ENCODE assay signal across 8 cellular contexts in the genomic region with DNA sequence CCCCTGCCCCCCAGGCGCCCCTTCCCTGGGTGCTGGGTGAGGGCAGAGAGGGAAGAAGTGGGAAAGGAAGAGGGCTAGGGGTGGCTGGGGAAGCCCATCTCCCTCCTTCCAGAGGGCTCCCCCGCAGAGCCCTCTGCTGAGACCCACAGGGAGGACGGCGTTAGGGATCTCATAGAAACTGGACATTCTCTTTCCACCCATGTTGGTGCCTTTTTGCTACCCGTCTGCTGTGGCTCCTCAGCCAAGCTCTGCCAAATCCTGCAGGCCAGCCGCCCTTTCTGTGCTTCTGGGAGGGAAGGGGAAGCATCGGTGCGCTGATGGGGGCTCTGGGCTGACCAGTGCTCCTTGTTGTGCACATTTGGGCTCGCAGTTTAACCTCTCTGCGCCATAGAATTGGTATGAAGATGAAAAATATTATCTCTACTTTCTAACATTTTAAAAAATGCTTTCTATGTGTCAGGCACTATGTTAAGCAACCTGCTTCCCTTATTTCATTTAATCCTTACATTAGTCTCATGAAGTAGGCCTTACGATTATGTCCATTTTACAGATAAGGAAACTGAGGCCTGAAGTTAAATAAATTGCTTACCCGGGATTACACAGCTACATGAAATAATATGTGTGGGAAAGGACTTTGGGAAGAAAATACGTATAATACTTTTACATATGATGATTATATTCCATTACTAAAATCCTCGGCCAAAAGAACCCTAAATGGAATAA. TPM values are rescaled to one million over a fixed set of nuclear protein-coding genes. Genes with fewer than 3 reads are reported as not detected.
A peak's percentile ranks its signal among the peaks of the same experiment; 100 is the strongest.
DNase-seq lines count a peak whose midpoint lies in the region; ATAC-seq lines count a peak whose summit lies in the region.

No MANE protein-coding gene starts in this region.

- H3K4me3 Mint-ChIP-seq in dendritic cell treated with granulocyte-macrophage colony-stimulating factor and Interleukin-4, amounts not matched to agents 40 ng/mL and 50 ng/mL, for 4 days, result peak overlapping the region; percentile 94
- H3K4me3 Mint-ChIP-seq in naive thymus-derived CD4-positive, alpha-beta T cell, result peak overlapping the region in 9 of 10 donors; percentile 83 to 94 (median 91)

- no peaks in the 10 kb centered on the region for H3K36me3 ChIP-seq in BLaER1
- no peaks in the 10 kb centered on the region; the same call in 1 of the 2 replicates for H3K36me3 ChIP-seq in MG63
- no peaks in the 10 kb centered on the region for H3K36me3 ChIP-seq in naive thymus-derived CD4-positive, alpha-beta T cell (ENCODE audit: control insufficient read depth in 2 of 3, insufficient read depth in 3 of 3, low read length in 3 of 3)

- H3K9ac ChIP-seq in BLaER1, result peak overlapping the region; percentile 82

- H3K27me3 ChIP-seq in BLaER1, result no peaks in the 10 kb centered on the region
- no peaks in the 10 kb centered on the region for H3K27me3 ChIP-seq in MG63
- no peaks in the 10 kb centered on the region for H3K27me3 ChIP-seq in naive thymus-derived CD4-positive, alpha-beta T cell (ENCODE audit: control insufficient read depth in 2 of 2, insufficient read depth in 2 of 2, low read length in 2 of 2)

- intact Hi-C loops in dendritic cell treated with granulocyte-macrophage colony-stimulating factor and Interleukin-4, amounts not matched to agents 40 ng/mL and 50 ng/mL, for 4 days (cut with micrococcal nuclease), result no loop called here
- intact Hi-C loops in naive thymus-derived CD4-positive, alpha-beta T cell (cut with micrococcal nuclease), result loop anchor here (1.0 to 5.0 kb wide), 5 partner anchors 15 to 742 kb away; partner anchors contain the start of genes RAPGEF3 (in 1 of the 2) and RPAP3 (in 1 of the 2)

- peaks cover 58% of the 10 kb centered on the region for H3K4me1 Mint-ChIP-seq in dendritic cell treated with granulocyte-macrophage colony-stimulating factor and Interleukin-4, amounts not matched to agents 40 ng/mL and 50 ng/mL, for 4 days (ENCODE audit: low read depth)
- H3K4me1 Mint-ChIP-seq in naive thymus-derived CD4-positive, alpha-beta T cell, result peaks cover 9 to 50% (median 28%) of the 10 kb centered on the region in 7 donors

- ATAC-seq in naive thymus-derived CD4-positive, alpha-beta T cell, result no peak

- CTCF ChIA-PET in naive thymus-derived CD4-positive, alpha-beta T cell (lab: Charles Lee), result interaction anchor here (0.7 to 18.2 kb wide), 7 partner anchors 16 to 980 kb away, joined by 3 to 346 read pairs (median 3); no protein-coding TSS in a partner anchor

- peak overlapping the region; percentile 82 for H3K27ac ChIP-seq in BLaER1
- peak overlapping the region; percentile 74 for H3K27ac ChIP-seq in naive thymus-derived CD4-positive, alpha-beta T cell (ENCODE audit: low read depth, low read length)

- peak overlapping the region; percentile 94 for H3K4me2 ChIP-seq in BLaER1

- peak overlapping the region; percentile 83 for H3K4me3 ChIP-seq in BLaER1
- peak overlapping the region; percentile 61 for H3K4me3 ChIP-seq in MG63
- H3K4me3 ChIP-seq in naive thymus-derived CD4-positive, alpha-beta T cell (ENCODE audit: low read length), result peak overlapping the region; percentile 59

- H4K20me1 ChIP-seq in BLaER1, result peaks cover 36% of the 10 kb centered on the region

- POLR2A ChIA-PET in naive thymus-derived CD4-positive, alpha-beta T cell (lab: Charles Lee), result interaction anchor here (1.0 to 2.1 kb wide), 5 partner anchors 20 to 67 kb away, joined by 3 to 7 read pairs (median 4); no protein-coding TSS in a partner anchor

- DNase-seq in MG63 (no peak), NCI-H1694 (lab: John Stamatoyannopoulos, UW) (no peak), middle frontal gyrus (ENCODE audit: extremely low spot score, low spot score) (no peak), NCI-H1930 (lab: John Stamatoyannopoulos, UW) (no peak), SIG-M5 (lab: John Stamatoyannopoulos, UW) (no peak)
- DNase-seq in naive thymus-derived CD4-positive, alpha-beta T cell, result no peak

- H3K9me3 ChIP-seq in BLaER1 (no peaks in the 10 kb centered on the region), MG63 (no peaks in the 10 kb centered on the region)
- H3K9me3 ChIP-seq in naive thymus-derived CD4-positive, alpha-beta T cell (ENCODE audit: control insufficient read depth in 2 of 3, low read length in 3 of 3), result no peaks in the 10 kb centered on the region

- H3K27ac Mint-ChIP-seq in dendritic cell treated with granulocyte-macrophage colony-stimulating factor and Interleukin-4, amounts not matched to agents 40 ng/mL and 50 ng/mL, for 4 days, result peak overlapping the region; percentile 89
- peak overlapping the region; percentile 56 to 91 (median 77) for H3K27ac Mint-ChIP-seq in naive thymus-derived CD4-positive, alpha-beta T cell

- peaks cover 3% of the 10 kb centered on the region for H3K27me3 Mint-ChIP-seq in dendritic cell treated with granulocyte-macrophage colony-stimulating factor and Interleukin-4, amounts not matched to agents 40 ng/mL and 50 ng/mL, for 4 days
- peaks cover 0 to 8% (median 0%) of the 10 kb centered on the region in 5 donors for H3K27me3 Mint-ChIP-seq in naive thymus-derived CD4-positive, alpha-beta T cell

- H3K36me3 Mint-ChIP-seq in dendritic cell treated with granulocyte-macrophage colony-stimulating factor and Interleukin-4, amounts not matched to agents 40 ng/mL and 50 ng/mL, for 4 days (ENCODE audit: low read depth), result peaks cover 6% of the 10 kb centered on the region
- H3K36me3 Mint-ChIP-seq in naive thymus-derived CD4-positive, alpha-beta T cell, result no peaks in the 10 kb centered on the region

- H3K4me1 ChIP-seq in BLaER1, result peaks cover 61% of the 10 kb centered on the region
- peaks cover 7 to 8% of the 10 kb centered on the region in 2 donors for H3K4me1 ChIP-seq in naive thymus-derived CD4-positive, alpha-beta T cell (ENCODE audit: control insufficient read depth in 2 of 2, insufficient read depth in 2 of 2, low read length in 2 of 2)

- H3K9me3 Mint-ChIP-seq in dendritic cell treated with granulocyte-macrophage colony-stimulating factor and Interleukin-4, amounts not matched to agents 40 ng/mL and 50 ng/mL, for 4 days, result no peaks in the 10 kb centered on the region
- peaks cover 0 to 2% (median 0%) of the 10 kb centered on the region in 11 donors for H3K9me3 Mint-ChIP-seq in naive thymus-derived CD4-positive, alpha-beta T cell

RNA-seq across cellular contexts. Expression of gene SLC48A1, which starts 1.0 kb away (rescaled TPM):
- total RNA-seq in MG63 (2014; rRNA removed; shearing (Covaris generic); ENCODE audit: low replicate concordance), result 14.2 and 17.6 TPM in 2 replicates
- total RNA-seq in naive thymus-derived CD4-positive, alpha-beta T cell, result 10 to 100 TPM in 2 of 5 experiments, 1 to 10 TPM in 3; 6.7 to 14.3 (median 10.0) TPM
- polyA plus RNA-seq in naive thymus-derived CD4-positive, alpha-beta T cell, result 10 to 100 TPM; 12.5 to 15.6 TPM

RNA-seq across cellular contexts. Expression of gene RAPGEF3, which starts 15.3 kb away (rescaled TPM):
- 2.9 and 6.1 TPM in 2 replicates for total RNA-seq in MG63 (2014; rRNA removed; shearing (Covaris generic); ENCODE audit: low replicate concordance)
- total RNA-seq in naive thymus-derived CD4-positive, alpha-beta T cell, result 1 to 10 TPM in 2 of 5 experiments, under 1 TPM in 2, not detected in 1; 0.08 to 1.9 (median 1.1) TPM
- under 1 TPM in 1 of 2 donors, not detected in 1; 0.15 TPM for polyA plus RNA-seq in naive thymus-derived CD4-positive, alpha-beta T cell

RNA-seq across cellular contexts. Expression of gene HDAC7, which starts 45.7 kb away (rescaled TPM):
- 30.5 and 31.5 TPM in 2 replicates for total RNA-seq in MG63 (2014; rRNA removed; shearing (Covaris generic); ENCODE audit: low replicate concordance)
- 100 to 1,000 TPM; 150 to 194 (median 188) TPM for total RNA-seq in naive thymus-derived CD4-positive, alpha-beta T cell
- 10 to 100 TPM; 16.7 to 36.7 TPM for polyA plus RNA-seq in naive thymus-derived CD4-positive, alpha-beta T cell

RNA-seq across cellular contexts. Expression of gene ENDOU, which starts 48.7 kb away (rescaled TPM):
- not detected in 2 replicates for total RNA-seq in MG63 (2014; rRNA removed; shearing (Covaris generic); ENCODE audit: low replicate concordance)
- not detected for total RNA-seq in naive thymus-derived CD4-positive, alpha-beta T cell
- polyA plus RNA-seq in naive thymus-derived CD4-positive, alpha-beta T cell, result not detected
